Comparison of ENCODE assay signal across 1 cellular context in the genomic region with DNA sequence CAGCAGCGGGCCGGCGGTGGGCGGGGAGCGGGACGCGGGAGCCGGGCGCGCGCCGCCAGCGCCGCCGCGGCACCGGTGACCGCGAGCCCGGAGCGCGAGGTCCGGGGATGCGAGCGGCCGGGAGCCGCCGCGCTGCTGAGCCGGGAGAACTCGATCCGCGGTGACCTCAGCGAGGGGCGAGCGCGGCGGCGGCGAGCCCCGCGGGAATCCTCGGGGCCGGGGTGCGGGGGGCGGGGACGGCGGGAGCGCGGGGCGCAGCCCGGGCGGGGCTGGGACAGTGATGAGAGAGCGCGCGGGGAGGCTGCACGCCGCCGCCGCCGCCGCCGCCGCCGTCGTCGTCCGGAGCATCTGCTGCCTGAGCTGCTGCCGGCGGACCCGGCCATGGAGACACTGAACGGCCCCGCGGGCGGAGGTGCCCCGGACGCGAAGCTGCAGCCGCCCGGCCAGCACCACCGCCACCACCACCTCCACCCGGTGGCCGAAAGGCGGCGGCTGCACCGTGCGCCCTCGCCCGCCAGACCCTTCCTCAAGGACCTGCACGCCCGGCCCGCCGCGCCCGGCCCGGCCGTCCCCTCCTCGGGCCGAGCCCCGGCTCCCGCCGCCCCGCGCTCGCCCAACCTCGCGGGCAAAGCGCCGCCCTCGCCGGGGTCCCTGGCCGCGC.
A peak's percentile ranks its signal among the peaks of the same experiment; 100 is the strongest.
TF ChIP-seq lines count a peak whose summit lies in the region.

A gene (plus strand): TSS at position 277 of the 661 bp plus-strand sequence. CDS start 105 bp downstream, at position 382.

TF ChIP-seq in K562, 482 proteins besides CTCF, POLR2A, EP300 and RAD21:
- TF ChIP-seq, protein P1, sequence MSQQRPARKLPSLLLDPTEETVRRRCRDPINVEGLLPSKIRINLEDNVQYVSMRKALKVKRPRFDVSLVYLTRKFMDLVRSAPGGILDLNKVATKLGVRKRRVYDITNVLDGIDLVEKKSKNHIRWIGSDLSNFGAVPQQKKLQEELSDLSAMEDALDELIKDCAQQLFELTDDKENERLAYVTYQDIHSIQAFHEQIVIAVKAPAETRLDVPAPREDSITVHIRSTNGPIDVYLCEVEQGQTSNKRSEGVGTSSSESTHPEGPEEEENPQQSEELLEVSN (IDR thresholded peaks at IDR 0.05; ENCODE audit: borderline replicate concordance in 1 of 2, extremely low read depth in 1 of 2, insufficient read depth in 1 of 2, insufficient read length in 1 of 2, low read depth in 1 of 2, low read length in 1 of 2, poor library complexity in 1 of 2, severe bottlenecking in 1 of 2) = peak in 1 of 2 experiments; percentile 9
- TF ChIP-seq, protein P2, sequence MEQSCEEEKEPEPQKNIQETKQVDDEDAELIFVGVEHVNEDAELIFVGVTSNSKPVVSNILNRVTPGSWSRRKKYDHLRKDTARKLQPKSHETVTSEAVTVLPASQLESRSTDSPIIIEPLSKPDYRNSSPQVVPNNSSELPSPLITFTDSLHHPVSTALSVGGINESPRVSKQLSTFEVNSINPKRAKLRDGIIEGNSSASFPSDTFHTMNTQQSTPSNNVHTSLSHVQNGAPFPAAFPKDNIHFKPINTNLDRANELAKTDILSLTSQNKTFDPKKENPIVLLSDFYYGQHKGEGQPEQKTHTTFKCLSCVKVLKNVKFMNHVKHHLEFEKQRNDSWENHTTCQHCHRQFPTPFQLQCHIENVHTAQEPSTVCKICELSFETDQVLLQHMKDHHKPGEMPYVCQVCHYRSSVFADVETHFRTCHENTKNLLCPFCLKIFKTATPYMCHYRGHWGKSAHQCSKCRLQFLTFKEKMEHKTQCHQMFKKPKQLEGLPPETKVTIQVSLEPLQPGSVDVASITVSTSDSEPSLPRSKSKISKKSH (CRISPR knock-in tag; IDR thresholded peaks at IDR 0.05) = no peak
- 0 out of 2 replicates have a peak, but pooled peaks have one; percentile 19 for TF ChIP-seq RB1 (IDR thresholded peaks at IDR 0.05; ENCODE audit: low read depth)
- peak; percentile 24; the same call in 1 of the 2 replicates for TF ChIP-seq ZBTB7A (IDR thresholded peaks at IDR 0.05; ENCODE audit: borderline replicate concordance, control insufficient read depth, low read depth, low read length)
- 0 out of 2 replicates have a peak, but pooled peaks have one; percentile 11 for TF ChIP-seq KDM2B (CRISPR knock-in tag; IDR thresholded peaks at IDR 0.05)
- peak in 1 of 2 experiments; percentile 32; a peak in 1 of 4 replicates for TF ChIP-seq NONO (IDR thresholded peaks at IDR 0.05; ENCODE audit: low read depth in 2 of 2, low read length in 1 of 2)
- TF ChIP-seq RCOR1 (IDR thresholded peaks at IDR 0.05; ENCODE audit: borderline replicate concordance in 1 of 2, low read depth in 2 of 2, low read length in 2 of 2) = 0 out of 4 replicates have a peak, but pooled peaks of 1 of the 2 experiments have one; percentile 5
- TF ChIP-seq STAG1 (CRISPR knock-in tag; IDR thresholded peaks at IDR 0.05; ENCODE audit: borderline replicate concordance) = no peak
- TF ChIP-seq, protein P3, sequence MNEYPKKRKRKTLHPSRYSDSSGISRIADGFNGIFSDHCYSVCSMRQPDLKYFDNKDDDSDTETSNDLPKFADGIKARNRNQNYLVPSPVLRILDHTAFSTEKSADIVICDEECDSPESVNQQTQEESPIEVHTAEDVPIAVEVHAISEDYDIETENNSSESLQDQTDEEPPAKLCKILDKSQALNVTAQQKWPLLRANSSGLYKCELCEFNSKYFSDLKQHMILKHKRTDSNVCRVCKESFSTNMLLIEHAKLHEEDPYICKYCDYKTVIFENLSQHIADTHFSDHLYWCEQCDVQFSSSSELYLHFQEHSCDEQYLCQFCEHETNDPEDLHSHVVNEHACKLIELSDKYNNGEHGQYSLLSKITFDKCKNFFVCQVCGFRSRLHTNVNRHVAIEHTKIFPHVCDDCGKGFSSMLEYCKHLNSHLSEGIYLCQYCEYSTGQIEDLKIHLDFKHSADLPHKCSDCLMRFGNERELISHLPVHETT (CRISPR knock-in tag; conservative IDR thresholded peaks at IDR 0.05 in 1 of 2, IDR thresholded peaks at IDR 0.05 in 1 of 2) = peak in 1 of 2 experiments; percentile 79; a peak in 1 of 4 replicates
- peak; percentile 65 for TF ChIP-seq CHD1 (IDR thresholded peaks at IDR 0.05; ENCODE audit: low read length)
- TF ChIP-seq ZNF766 (CRISPR knock-in tag; conservative IDR thresholded peaks at IDR 0.05) = peak; percentile 35; the same call in 1 of the 2 replicates
- no peak for TF ChIP-seq RFX5 (IDR thresholded peaks at IDR 0.05; ENCODE audit: low read depth, low read length)
- peak; percentile 29; the same call in 1 of the 2 replicates for TF ChIP-seq L3MBTL2 (IDR thresholded peaks at IDR 0.05)
- TF ChIP-seq HDAC1 (IDR thresholded peaks at IDR 0.05) = no peak
- TF ChIP-seq RBBP5 (IDR thresholded peaks at IDR 0.05; ENCODE audit: borderline replicate concordance, insufficient read depth, low read length, poor library complexity, severe bottlenecking) = peak; percentile 82
- TF ChIP-seq, protein P4, sequence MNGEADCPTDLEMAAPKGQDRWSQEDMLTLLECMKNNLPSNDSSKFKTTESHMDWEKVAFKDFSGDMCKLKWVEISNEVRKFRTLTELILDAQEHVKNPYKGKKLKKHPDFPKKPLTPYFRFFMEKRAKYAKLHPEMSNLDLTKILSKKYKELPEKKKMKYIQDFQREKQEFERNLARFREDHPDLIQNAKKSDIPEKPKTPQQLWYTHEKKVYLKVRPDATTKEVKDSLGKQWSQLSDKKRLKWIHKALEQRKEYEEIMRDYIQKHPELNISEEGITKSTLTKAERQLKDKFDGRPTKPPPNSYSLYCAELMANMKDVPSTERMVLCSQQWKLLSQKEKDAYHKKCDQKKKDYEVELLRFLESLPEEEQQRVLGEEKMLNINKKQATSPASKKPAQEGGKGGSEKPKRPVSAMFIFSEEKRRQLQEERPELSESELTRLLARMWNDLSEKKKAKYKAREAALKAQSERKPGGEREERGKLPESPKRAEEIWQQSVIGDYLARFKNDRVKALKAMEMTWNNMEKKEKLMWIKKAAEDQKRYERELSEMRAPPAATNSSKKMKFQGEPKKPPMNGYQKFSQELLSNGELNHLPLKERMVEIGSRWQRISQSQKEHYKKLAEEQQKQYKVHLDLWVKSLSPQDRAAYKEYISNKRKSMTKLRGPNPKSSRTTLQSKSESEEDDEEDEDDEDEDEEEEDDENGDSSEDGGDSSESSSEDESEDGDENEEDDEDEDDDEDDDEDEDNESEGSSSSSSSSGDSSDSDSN (IDR thresholded peaks at IDR 0.05; ENCODE audit: borderline replicate concordance in 1 of 2, low read depth in 2 of 2, low read length in 2 of 2) = peak; percentile 59 to 67; a peak in 2 of 4 replicates
- peak; percentile 40; the same call in 1 of the 2 replicates for TF ChIP-seq PHF8 (IDR thresholded peaks at IDR 0.05; ENCODE audit: borderline replicate concordance, low read length)
- TF ChIP-seq HMGN3 (IDR thresholded peaks at IDR 0.05; ENCODE audit: borderline replicate concordance, extremely low read depth, insufficient read length, low read depth, low read length) = peak; percentile 22
- TF ChIP-seq CTBP1 (IDR thresholded peaks at IDR 0.05; ENCODE audit: borderline replicate concordance) = peak; percentile 60
- no peak for TF ChIP-seq HDAC6 (IDR thresholded peaks at IDR 0.05; ENCODE audit: low read depth, low read length)
- TF ChIP-seq, protein P5, sequence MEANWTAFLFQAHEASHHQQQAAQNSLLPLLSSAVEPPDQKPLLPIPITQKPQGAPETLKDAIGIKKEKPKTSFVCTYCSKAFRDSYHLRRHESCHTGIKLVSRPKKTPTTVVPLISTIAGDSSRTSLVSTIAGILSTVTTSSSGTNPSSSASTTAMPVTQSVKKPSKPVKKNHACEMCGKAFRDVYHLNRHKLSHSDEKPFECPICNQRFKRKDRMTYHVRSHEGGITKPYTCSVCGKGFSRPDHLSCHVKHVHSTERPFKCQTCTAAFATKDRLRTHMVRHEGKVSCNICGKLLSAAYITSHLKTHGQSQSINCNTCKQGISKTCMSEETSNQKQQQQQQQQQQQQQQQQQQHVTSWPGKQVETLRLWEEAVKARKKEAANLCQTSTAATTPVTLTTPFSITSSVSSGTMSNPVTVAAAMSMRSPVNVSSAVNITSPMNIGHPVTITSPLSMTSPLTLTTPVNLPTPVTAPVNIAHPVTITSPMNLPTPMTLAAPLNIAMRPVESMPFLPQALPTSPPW (CRISPR knock-in tag; IDR thresholded peaks at IDR 0.05) = peak; percentile 71
- TF ChIP-seq GATAD2B (IDR thresholded peaks at IDR 0.05; ENCODE audit: borderline replicate concordance) = 0 out of 2 replicates have a peak, but pooled peaks have one; percentile 34
TF ChIP-seq in K562: peak in this region for 17.
